8 cellular contexts compared by ENCODE assay signal in genomic region chr1:228084325-228084724, GRCh38. TPM values are rescaled to one million over a fixed set of nuclear protein-coding genes. Genes with fewer than 3 reads are reported as not detected.
A peak's percentile ranks its signal among the peaks of the same experiment; 100 is the strongest.
DNase-seq lines count a peak whose midpoint lies in the region; ATAC-seq and TF ChIP-seq lines count a peak whose summit lies in the region.

No MANE protein-coding gene starts in this region.

- ATAC-seq in GM19324 (IDR thresholded peaks at IDR 0.05; ENCODE audit: low FRiP score, unreplicated experiment) (no peak), mucosa of descending colon (no peak), GM19463 (IDR thresholded peaks at IDR 0.05; ENCODE audit: unreplicated experiment) (no peak)

- H3K27ac ChIP-seq in layer of hippocampus (ENCODE audit: low read depth, low read length) (peak overlapping the region; percentile 5), thymus (ENCODE audit: low read depth) (peak overlapping the region; percentile 47)

- intact Hi-C loops in mucosa of descending colon (cut with DNase I, micrococcal nuclease) = no loop called here

- WGBS in thymus = 62% methylated on average over 3 of the region's 3 CpGs

- H3K27me3 ChIP-seq in layer of hippocampus (ENCODE audit: control insufficient read depth, insufficient read depth, low read length) (no peaks in the 10 kb centered on the region), thymus (ENCODE audit: control insufficient read depth, insufficient read depth) (no peaks in the 10 kb centered on the region)

- H3K9me3 ChIP-seq in thymus (ENCODE audit: control insufficient read depth) (no peaks in the 10 kb centered on the region), mucosa of descending colon (no peaks in the 10 kb centered on the region)

- TF ChIP-seq CTCF in astrocyte of the cerebellum (IDR thresholded peaks at IDR 0.05; ENCODE audit: low read depth, low read length, missing control alignments) (no peak), mucosa of descending colon (IDR thresholded peaks at IDR 0.05) (no peak)

- in situ Hi-C loops in KBM-7 (cut with MboI; ENCODE audit: low pct_unique_long_range_greater_than_20kb, low sequenced_read_pairs) (no loop called here), astrocyte of the cerebellum (cut with HindIII; ENCODE audit: low sequenced_read_pairs) (no loop called here)

- peak overlapping the region; percentile 95 for H3K4me3 ChIP-seq in astrocyte of the cerebellum (ENCODE audit: low read depth, low read length)
- peak overlapping the region; percentile 93 for H3K4me3 ChIP-seq in thymus (ENCODE audit: low read length)
- H3K4me3 ChIP-seq in mucosa of descending colon = no peak overlapping the region

- peaks cover 35% of the 10 kb centered on the region for H3K4me1 ChIP-seq in thymus (ENCODE audit: control insufficient read depth, insufficient read depth, low read length)
- peaks cover 59% of the 10 kb centered on the region for H3K4me1 ChIP-seq in mucosa of descending colon (ENCODE audit: low read depth)

- DNase-seq in AG08396 (ENCODE audit: low spot score) = peak; percentile 74
- peak; percentile 34 for DNase-seq in KBM-7
- DNase-seq in astrocyte of the cerebellum (ENCODE audit: low read depth) = no peak
- DNase-seq in mucosa of descending colon = no peak

- peaks cover 21% of the 10 kb centered on the region for H3K36me3 ChIP-seq in thymus (ENCODE audit: control insufficient read depth, insufficient read depth)
- no peaks in the 10 kb centered on the region for H3K36me3 ChIP-seq in mucosa of descending colon (ENCODE audit: low read depth)

RNA-seq across cellular contexts. Expression of gene ARF1, which starts 1.8 kb away (rescaled TPM):
- 227 TPM for polyA plus RNA-seq in thymus
- total RNA-seq in mucosa of descending colon = 100 to 1,000 TPM; 339 to 490 (median 479) TPM

RNA-seq across cellular contexts. Expression of gene C1orf35, which starts 18.8 kb away (rescaled TPM):
- 26.1 TPM for polyA plus RNA-seq in thymus
- total RNA-seq in mucosa of descending colon = 10 to 100 TPM; 10.6 to 15.7 (median 13.9) TPM

RNA-seq across cellular contexts. Expression of gene MRPL55, which starts 24.8 kb away (rescaled TPM):
- 96.7 TPM for polyA plus RNA-seq in thymus
- 10 to 100 TPM; 24.3 to 42.1 (median 37.3) TPM for total RNA-seq in mucosa of descending colon

RNA-seq across cellular contexts. Expression of gene GUK1, which starts 55.8 kb away (rescaled TPM):
- 370 TPM for polyA plus RNA-seq in thymus
- 100 to 1,000 TPM; 165 to 182 (median 178) TPM for total RNA-seq in mucosa of descending colon

Comparison
In these comparisons a context has a peak if more than half of its experiments do, and no peak if none do; other contexts are left out.
1. DNase-seq: peak in AG08396 (single experiment) and KBM-7 (single experiment); none in astrocyte of the cerebellum (single experiment) and mucosa of descending colon (0 of 3).